Comparison of ENCODE assay signal across 9 cellular contexts in the genomic region with DNA sequence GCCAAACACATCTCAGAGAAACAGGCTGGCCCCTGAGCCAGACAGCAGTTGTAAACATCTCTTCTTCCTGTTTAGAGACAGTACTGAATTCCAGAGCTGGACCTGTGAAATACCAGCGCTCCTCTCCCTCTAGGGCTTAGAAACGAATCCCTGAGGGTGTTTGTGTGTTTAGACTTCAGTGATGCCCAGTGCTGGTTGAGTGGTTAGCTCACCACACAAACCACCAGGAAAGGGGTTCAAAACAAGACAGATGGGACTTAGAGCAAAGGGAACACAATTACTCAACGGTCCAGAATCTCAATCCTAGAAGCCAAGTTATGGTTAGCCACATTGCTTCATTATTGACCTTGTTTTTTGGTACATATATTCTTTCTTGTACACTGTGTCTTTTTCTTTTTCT.
DNase-seq lines count a peak whose midpoint lies in the region; ATAC-seq and TF ChIP-seq lines count a peak whose summit lies in the region.
"Had no signal": no experiment of that assay in that cellular context is flagged by ENCODE, and none has a peak within 500 bp of the region (broad histone marks: within the 10 kb centered on the region; RNA-seq: fewer than 3 reads in every experiment).

No MANE protein-coding gene starts in this region.

- CTCF ChIA-PET in PC-3 (lab: Charles Lee) (no interaction called here), Calu3 (lab: Charles Lee) (no interaction called here)

- no peak overlapping the region for H3K4me3 Mint-ChIP-seq in Calu3 (ENCODE audit: low read depth, unreplicated experiment)

- peaks cover 16% of the 10 kb centered on the region for H3F3A ChIP-seq in PC-3 (ENCODE audit: low read length, unreplicated experiment)

- peak; percentile 72 for ATAC-seq in HG02642 (IDR thresholded peaks at IDR 0.05; ENCODE audit: poor library complexity, unreplicated experiment)
- no peak for ATAC-seq in PC-3
- ATAC-seq: K562 had no signal

- H3K9me3 ChIP-seq in PC-3 (ENCODE audit: low read length), result no peaks in the 10 kb centered on the region

- no peak overlapping the region for H3K27ac Mint-ChIP-seq in Calu3 (ENCODE audit: unreplicated experiment)

- BruUV-seq in PC-3 (replicated peaks; lab: Mats Ljungman, UMichigan) (no TSS peak), Calu3 (replicated peaks; lab: Mats Ljungman, UMichigan) (no TSS peak)

- H3K27ac ChIP-seq in PC-3 (ENCODE audit: low read length), result peak overlapping the region; percentile 80

- DNase-seq in GM06990 (ENCODE audit: extremely low read depth, insufficient read length) (peak; percentile 48), PC-3 (peak; percentile 47), hepatic stellate cell (ENCODE audit: low spot score) (peak; percentile 48), KG1 (lab: John Stamatoyannopoulos, UW) (no peak), OCI-M1 (lab: John Stamatoyannopoulos, UW) (no peak), Kasumi-1 (lab: John Stamatoyannopoulos, UW) (no peak), Calu3 (no peak)

- peaks cover 45% of the 10 kb centered on the region for H3K4me1 Mint-ChIP-seq in Calu3 (ENCODE audit: low read depth, unreplicated experiment)

- no peaks in the 10 kb centered on the region for H3K9me3 Mint-ChIP-seq in Calu3 (ENCODE audit: low read depth, unreplicated experiment)

- peak overlapping the region; percentile 55; the same call in 1 of the 2 replicates for H3K4me2 ChIP-seq in PC-3 (ENCODE audit: low read length)

- no peaks in the 10 kb centered on the region for H3K79me2 ChIP-seq in PC-3 (ENCODE audit: low read length)

- H3K9me2 ChIP-seq in PC-3 (replicated peaks; ENCODE audit: low read length), result no peaks in the 10 kb centered on the region

- TF ChIP-seq CTCF in GM06990 (IDR thresholded peaks at IDR 0.05; ENCODE audit: insufficient read depth, low read length, poor library complexity, severe bottlenecking) (no peak), PC-3 (conservative IDR thresholded peaks at IDR 0.05; ENCODE audit: low read depth, low read length) (no peak), Calu3 (IDR thresholded peaks at IDR 0.05; ENCODE audit: unreplicated experiment) (no peak)

- H3K4me3 ChIP-seq in GM06990 (replicated peaks; ENCODE audit: low read depth, low read length) (no peak overlapping the region), PC-3 (ENCODE audit: low read length) (no peak overlapping the region)
- H3K4me3 ChIP-seq: K562 had no signal

- H3K4me1 ChIP-seq in PC-3 (ENCODE audit: insufficient read depth, low read length), result peaks cover 79% of the 10 kb centered on the region

- H3K36me3 ChIP-seq in GM06990 (ENCODE audit: control insufficient read depth, insufficient read depth, low read length), result no peaks in the 10 kb centered on the region
- H3K36me3 ChIP-seq in PC-3 (ENCODE audit: low read depth, low read length), result no peaks in the 10 kb centered on the region

- H3K27me3 Mint-ChIP-seq in Calu3 (ENCODE audit: unreplicated experiment), result no peaks in the 10 kb centered on the region

- intact Hi-C loops in PC-3 (cut with micrococcal nuclease), result no loop called here
- intact Hi-C loops in Calu3 (cut with micrococcal nuclease; ENCODE audit: unreplicated experiment), result no loop called here

- no peaks in the 10 kb centered on the region for H3K27me3 ChIP-seq in GM06990 (replicated peaks; ENCODE audit: control insufficient read depth, insufficient read depth, low read length)
- no peaks in the 10 kb centered on the region for H3K27me3 ChIP-seq in PC-3 (ENCODE audit: low read length)

- peaks cover 6% of the 10 kb centered on the region for H3K36me3 Mint-ChIP-seq in Calu3 (ENCODE audit: insufficient read depth, unreplicated experiment)

- no peak overlapping the region for H3K9ac ChIP-seq in PC-3 (ENCODE audit: low read length)

- H4K20me1 ChIP-seq in PC-3 (ENCODE audit: low read length), result no peaks in the 10 kb centered on the region

- peak overlapping the region; percentile 50; the same call in 1 of the 2 replicates for H2AFZ ChIP-seq in PC-3 (ENCODE audit: low read length)

- POLR2A ChIA-PET in PC-3 (lab: Charles Lee; ENCODE audit: unreplicated experiment), result no interaction called here

Comparison
In these comparisons a context has a peak if more than half of its experiments do, and no peak if none do; other contexts are left out.
1. DNase-seq: peak in GM06990 (single experiment), PC-3 (single experiment) and hepatic stellate cell (single experiment); none in KG1 (single experiment), OCI-M1 (single experiment), Kasumi-1 (0 of 2) and Calu3 (single experiment).